17 cellular contexts compared by ENCODE assay signal in the genomic region with DNA sequence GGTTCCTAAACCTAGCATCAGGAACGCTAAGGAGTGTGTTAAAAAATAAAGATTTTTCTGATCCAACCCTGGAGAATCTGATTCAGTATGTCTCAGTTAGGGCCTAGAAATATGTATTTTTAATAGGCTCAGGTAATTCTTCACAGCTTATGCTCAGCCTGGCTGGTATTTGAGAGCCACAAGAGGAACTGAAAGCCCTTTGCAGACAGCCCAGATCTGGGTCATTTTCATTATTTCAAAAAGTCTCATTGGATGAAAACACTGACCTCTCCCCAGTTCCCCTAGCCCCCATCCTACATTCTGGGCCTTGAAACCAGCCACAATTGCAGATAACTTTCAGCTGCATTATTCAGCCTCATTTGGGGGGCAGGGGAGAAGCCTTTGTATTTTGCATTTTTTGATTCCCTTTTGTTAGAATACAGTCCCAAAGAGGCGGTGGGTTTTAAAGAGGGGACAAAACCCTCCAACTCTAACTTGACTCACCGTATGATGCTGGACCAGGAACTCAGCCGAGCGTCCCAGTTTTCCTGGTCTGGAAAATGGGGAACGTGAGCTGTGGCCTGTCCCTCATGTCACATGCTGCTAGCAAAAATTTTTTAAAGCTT.
DNase-seq lines count a peak whose midpoint lies in the region; ATAC-seq lines count a peak whose summit lies in the region.
"Had no signal": no experiment of that assay in that cellular context is flagged by ENCODE, and none has a peak within 500 bp of the region (broad histone marks: within the 10 kb centered on the region; RNA-seq: fewer than 3 reads in every experiment).

No MANE protein-coding gene starts in this region.

- H4K20me1 ChIP-seq in Karpas-422 (ENCODE audit: insufficient read depth, low read depth, low read length) = no peaks in the 10 kb centered on the region
- H4K20me1 ChIP-seq: BLaER1 had no signal

- H3K4me3 ChIP-seq in Karpas-422 (ENCODE audit: low read length) = no peak overlapping the region
- H3K4me3 ChIP-seq: BLaER1, PC-9, SK-N-MC had no signal

- no peaks in the 10 kb centered on the region for H3K36me3 ChIP-seq in Karpas-422 (ENCODE audit: insufficient read depth, low read length)
- H3K36me3 ChIP-seq: BLaER1 had no signal

- peak overlapping the region; percentile 58 for H3K27ac ChIP-seq in Karpas-422 (ENCODE audit: low read length)
- H3K27ac ChIP-seq: BLaER1, PC-9, SK-N-MC had no signal

- H3K27me3 ChIP-seq in Karpas-422 (ENCODE audit: low read length) = no peaks in the 10 kb centered on the region
- H3K27me3 ChIP-seq: BLaER1 had no signal

- H3K9ac ChIP-seq in Karpas-422 (ENCODE audit: low read length) = no peak overlapping the region
- H3K9ac ChIP-seq: BLaER1 had no signal

- H2AFZ ChIP-seq in Karpas-422 (ENCODE audit: low read length) = no peak overlapping the region
- H2AFZ ChIP-seq: PC-9 had no signal

- peaks cover 24% of the 10 kb centered on the region for H3K4me1 ChIP-seq in Karpas-422 (ENCODE audit: low read length)

- ATAC-seq in stimulated activated naive CD8-positive, alpha-beta T cell treated with anti-CD3 and anti-CD28 coated beads, Interleukin-15, Interleukin-2, amounts not matched to agents 100 U/mL and 50 U/mL, for 24 hours = no peak
- ATAC-seq in HG02885 (IDR thresholded peaks at IDR 0.05; ENCODE audit: poor library complexity, unreplicated experiment) = no peak
- ATAC-seq: T-cell had no signal

- H3K9me3 ChIP-seq in Karpas-422 (ENCODE audit: low read length) = no peaks in the 10 kb centered on the region
- H3K9me3 ChIP-seq: BLaER1 had no signal

- H3K9me2 ChIP-seq in Karpas-422 (replicated peaks; ENCODE audit: insufficient read depth, low read length) = no peaks in the 10 kb centered on the region

- no peaks in the 10 kb centered on the region for H3K79me2 ChIP-seq in Karpas-422 (ENCODE audit: low read length)

- DNase-seq in GM19238 (ENCODE audit: insufficient read length, low spot score) = peak; percentile 7
- DNase-seq in Karpas-422 = peak; percentile 63
- DNase-seq in germinal center (ENCODE audit: low spot score) = peak; percentile 10
- DNase-seq in stimulated activated naive CD8-positive, alpha-beta T cell treated with anti-CD3 and anti-CD28 coated beads, Interleukin-15, Interleukin-2, amounts not matched to agents 100 U/mL and 50 U/mL, for 24 hours = no peak
- no peak for DNase-seq in DMS 273 (lab: John Stamatoyannopoulos, UW; ENCODE audit: unreplicated experiment)
- no peak for DNase-seq in nucleus accumbens (lab: John Stamatoyannopoulos, UW)
- DNase-seq: CD8-positive, alpha-beta memory T cell; GF-D8; IMR-90; NCI-H1417 treated with DMSO at 0.1 percent for 48 hours; NCI-H2029 treated with DMSO at 0.1 percent for 48 hours; NCI-H524 treated with DMSO at 0.1 percent for 48 hours; PC-9; T-cell had no signal

- H3K4me2 ChIP-seq in Karpas-422 (ENCODE audit: low read depth, low read length, poor library complexity, severe bottlenecking) = peak overlapping the region; percentile 35
- H3K4me2 ChIP-seq: BLaER1, PC-9 had no signal

Comparison
In these comparisons a context has a peak if more than half of its experiments do, and no peak if none do; other contexts are left out.
1. DNase-seq: peak in GM19238 (single experiment), Karpas-422 (single experiment) and germinal center (single experiment); none in stimulated activated naive CD8-positive, alpha-beta T cell treated with anti-CD3 and anti-CD28 coated beads, Interleukin-15, Interleukin-2, amounts not matched to agents 100 U/mL and 50 U/mL, for 24 hours (single experiment), DMS 273 (single experiment) and nucleus accumbens (0 of 56).